In the genomic region with DNA sequence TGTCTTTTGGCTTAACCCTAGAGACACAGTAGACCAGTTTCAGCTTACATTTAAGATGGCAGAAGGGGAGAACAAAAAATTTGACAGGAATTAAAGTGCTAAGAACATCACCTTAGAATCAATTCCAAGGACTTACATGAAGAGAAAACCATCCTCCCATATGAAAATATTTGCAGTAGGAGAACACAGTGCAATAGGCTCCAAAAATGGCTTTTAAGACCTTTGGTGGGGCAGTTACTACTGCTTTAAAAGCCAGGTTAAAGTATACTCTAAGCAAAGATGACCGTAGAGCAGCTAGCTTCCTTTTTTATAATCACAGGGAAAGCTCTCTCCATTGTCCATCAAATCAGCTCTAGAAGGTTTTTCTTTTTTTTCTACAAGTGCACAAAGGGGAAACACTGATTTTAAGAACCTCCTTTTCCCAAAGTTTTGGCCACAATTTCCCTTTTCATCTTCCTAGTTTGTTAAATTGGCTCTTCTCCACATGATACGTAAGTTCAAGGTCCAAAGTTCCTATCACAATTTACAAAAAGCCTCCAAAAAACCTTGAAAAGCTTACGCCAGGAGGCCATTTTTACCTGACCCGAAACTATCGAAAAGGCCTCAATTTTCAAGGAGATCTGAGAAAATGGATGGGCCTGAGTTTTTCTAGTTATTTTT, we compare ENCODE assay signal across 10 cellular contexts. TPM values are rescaled to one million over a fixed set of nuclear protein-coding genes. Genes with fewer than 3 reads are reported as not detected.
DNase-seq lines count a peak whose midpoint lies in the region; ATAC-seq and TF ChIP-seq lines count a peak whose summit lies in the region.
"Had no signal": no experiment of that assay in that cellular context is flagged by ENCODE, and none has a peak within 500 bp of the region (broad histone marks: within the 10 kb centered on the region; RNA-seq: fewer than 3 reads in every experiment).

No MANE protein-coding gene starts in this region.

- H3K36me3 Mint-ChIP-seq in CD4-positive, alpha-beta memory T cell: peaks cover 48 to 62% of the 10 kb centered on the region in 2 donors

- peaks cover 43% of the 10 kb centered on the region for H3K4me1 ChIP-seq in CD4-positive, alpha-beta memory T cell (ENCODE audit: insufficient read depth, low read length)
- peaks cover 10% of the 10 kb centered on the region for H3K4me1 ChIP-seq in rectal smooth muscle tissue (ENCODE audit: control insufficient read depth, insufficient read depth, low read length)

- ATAC-seq in GM19324 (IDR thresholded peaks at IDR 0.05; ENCODE audit: low FRiP score, unreplicated experiment): no peak

- POLR2A ChIA-PET in CD4-positive, alpha-beta memory T cell (lab: Charles Lee; ENCODE audit: partially characterized antibody): interaction anchor here (1.0 to 29.8 kb wide), 11 partner anchors 6 to 148 kb away, joined by 3 to 1967 read pairs (median 25); a partner anchor contains a TSS

- CTCF ChIA-PET in CD4-positive, alpha-beta memory T cell (lab: Charles Lee; ENCODE audit: partially characterized antibody): interaction anchor here (1.0 to 16.1 kb wide), 5 partner anchors 9 to 43 kb away, joined by 3 to 224 read pairs (median 8); no protein-coding TSS in a partner anchor

- peaks cover 31 to 81% (median 45%) of the 10 kb centered on the region in 4 donors for H3K4me1 Mint-ChIP-seq in CD4-positive, alpha-beta memory T cell

- peaks cover 0 to 19% (median 3%) of the 10 kb centered on the region in 8 donors for H3K9me3 Mint-ChIP-seq in CD4-positive, alpha-beta memory T cell

- peaks cover 37% of the 10 kb centered on the region for H3K36me3 ChIP-seq in CD4-positive, alpha-beta memory T cell (ENCODE audit: insufficient read depth, low read length)
- H3K36me3 ChIP-seq in rectal smooth muscle tissue (ENCODE audit: control insufficient read depth, insufficient read depth, low read length): peaks cover 36% of the 10 kb centered on the region

- peak overlapping the region; percentile 75 for H3K27ac ChIP-seq in CD4-positive, alpha-beta memory T cell (ENCODE audit: low read depth, low read length)
- H3K27ac ChIP-seq in rectal smooth muscle tissue (ENCODE audit: low read depth, low read length): peak overlapping the region; percentile 97

- no peaks in the 10 kb centered on the region for H3K9me3 ChIP-seq in CD4-positive, alpha-beta memory T cell (ENCODE audit: control insufficient read depth in 1 of 2, low read length in 2 of 2)

- peak overlapping the region; percentile 61 to 99 (median 97) for H3K27ac Mint-ChIP-seq in CD4-positive, alpha-beta memory T cell

- H3K4me3 Mint-ChIP-seq in CD4-positive, alpha-beta memory T cell: peak overlapping the region; percentile 96 to 99 (median 98)

- intact Hi-C loops in CD4-positive, alpha-beta memory T cell (cut with micrococcal nuclease): no loop called here
- intact Hi-C loops in posterior vena cava (cut with DNase I): no loop called here

- DNase-seq in CD4-positive, alpha-beta memory T cell: no peak
- DNase-seq in fibroblast of pulmonary artery (ENCODE audit: low read depth) (no peak), NCI-H526 treated with DMSO at 0.1 percent for 48 hours (lab: John Stamatoyannopoulos, UW) (no peak), GDM1 (lab: John Stamatoyannopoulos, UW) (no peak), posterior vena cava (ENCODE audit: low spot score) (no peak)
- DNase-seq: NCI-H2107 had no signal

- no peaks in the 10 kb centered on the region for H3K27me3 ChIP-seq in CD4-positive, alpha-beta memory T cell (ENCODE audit: insufficient read depth, low read length)
- H3K27me3 ChIP-seq in rectal smooth muscle tissue (ENCODE audit: control insufficient read depth, insufficient read depth, low read length): no peaks in the 10 kb centered on the region

- H3K4me3 ChIP-seq in CD4-positive, alpha-beta memory T cell (ENCODE audit: low read length in 2 of 2): peak overlapping the region; percentile 97 to 99
- H3K4me3 ChIP-seq in WI38 (ENCODE audit: low read depth, low read length) (peak overlapping the region; percentile 100), fibroblast of pulmonary artery (replicated peaks; ENCODE audit: low read depth, low read length) (peak overlapping the region; percentile 98), rectal smooth muscle tissue (ENCODE audit: low read length) (peak overlapping the region; percentile 100)

- H3K9ac ChIP-seq in rectal smooth muscle tissue (ENCODE audit: low read length): peak overlapping the region; percentile 98

- H3K27me3 Mint-ChIP-seq in CD4-positive, alpha-beta memory T cell: no peaks in the 10 kb centered on the region

- TF ChIP-seq CTCF in WI38 (IDR thresholded peaks at IDR 0.05; ENCODE audit: low read depth, low read length) (no peak), fibroblast of pulmonary artery (IDR thresholded peaks at IDR 0.05; ENCODE audit: low read length, missing control alignments) (no peak)

RNA-seq across cellular contexts. Expression of a gene that starts 3.3 kb away (rescaled TPM):
- 100 to 1,000 TPM; 933 to 985 TPM for total RNA-seq in CD4-positive, alpha-beta memory T cell
- 1,000 to 10,000 TPM; 4,275 to 4,310 TPM for polyA plus RNA-seq in CD4-positive, alpha-beta memory T cell
- total RNA-seq in posterior vena cava: 100 to 1,000 TPM; 393 to 441 TPM

RNA-seq across cellular contexts. Expression of a gene that starts 28.4 kb away (rescaled TPM):
- total RNA-seq in CD4-positive, alpha-beta memory T cell: not detected
- not detected for polyA plus RNA-seq in CD4-positive, alpha-beta memory T cell
- not detected for total RNA-seq in posterior vena cava
- total RNA-seq: activated CD8-positive, alpha-beta memory T cell treated with anti-CD3 and anti-CD28 coated beads for 36 hours had no signal

RNA-seq across cellular contexts. Expression of a gene that starts 28.6 kb away (rescaled TPM):
- 10 to 100 TPM; 36.6 to 38.3 TPM for total RNA-seq in CD4-positive, alpha-beta memory T cell
- polyA plus RNA-seq in CD4-positive, alpha-beta memory T cell: 100 to 1,000 TPM in 1 of 2 donors, 10 to 100 TPM in 1; 95.3 to 164 TPM
- total RNA-seq in posterior vena cava: 10 to 100 TPM; 22.8 to 23.8 TPM

RNA-seq across cellular contexts. Expression of a gene that starts 28.7 kb away (rescaled TPM):
- 1 to 10 TPM; 1.8 to 2.1 TPM for total RNA-seq in CD4-positive, alpha-beta memory T cell
- polyA plus RNA-seq in CD4-positive, alpha-beta memory T cell: under 1 TPM in 1 of 2 donors, not detected in 1; 0.60 TPM
- 1 to 10 TPM; 2.3 TPM for total RNA-seq in posterior vena cava

RNA-seq across cellular contexts. Expression of a gene that starts 35.3 kb away (rescaled TPM):
- total RNA-seq in CD4-positive, alpha-beta memory T cell: 10 to 100 TPM; 64.5 to 66.1 TPM
- polyA plus RNA-seq in CD4-positive, alpha-beta memory T cell: 10 to 100 TPM; 35.3 to 35.7 TPM
- total RNA-seq in posterior vena cava: 10 to 100 TPM; 45.5 to 45.8 TPM
